ENCODE assay signal across 8 cellular contexts in genomic region chr7:111644595-111644994, GRCh38.
DNase-seq lines count a peak whose midpoint lies in the region; ATAC-seq, FAIRE-seq and TF ChIP-seq lines count a peak whose summit lies in the region.
"Not testable (repeated sequence)": the region's sequence is repeated elsewhere in the genome, so short reads cannot be mapped to it uniquely, and the experiment has no call there.

No MANE protein-coding gene starts in this region.

- FAIRE-seq in HepG2 (lab: Jason Lieb, UNC), result not testable (repeated sequence)

- H3K79me2 ChIP-seq in HepG2 (ENCODE audit: insufficient read depth, low read length), result not testable (repeated sequence)

- POLR2A ChIA-PET in Caco-2 (lab: Charles Lee); HepG2 (lab: Yijun Ruan, JAX): not testable (repeated sequence)

- CTCF ChIA-PET in Caco-2 (lab: Charles Lee); activated naive CD4-positive, alpha-beta T cell treated with anti-CD3 and anti-CD28 coated beads for 36 hours (lab: Charles Lee); HepG2 (lab: Yijun Ruan, JAX; ENCODE audit: low intra/inter-chr PET ratio, low total read pairs): not testable (repeated sequence)

- BruUV-seq in Caco-2 (replicated peaks; lab: Mats Ljungman, UMichigan); HepG2 (replicated peaks; lab: Mats Ljungman, UMichigan): not testable (repeated sequence)

- not testable (repeated sequence) for H3K4me1 Mint-ChIP-seq in Caco-2 (ENCODE audit: low read depth, unreplicated experiment); activated naive CD4-positive, alpha-beta T cell treated with anti-CD3 and anti-CD28 coated beads for 36 hours (ENCODE audit: low read depth); endodermal cell

- H3K4me3 Mint-ChIP-seq in Caco-2 (ENCODE audit: unreplicated experiment); activated naive CD4-positive, alpha-beta T cell treated with anti-CD3 and anti-CD28 coated beads for 36 hours; endodermal cell: not testable (repeated sequence)

- H3K4me1 ChIP-seq in Caco-2; endodermal cell (ENCODE audit: control insufficient read depth, insufficient read depth, low read length); HepG2 (ENCODE audit: insufficient read depth, low read length); testis: not testable (repeated sequence)

- H3K27me3 Mint-ChIP-seq in Caco-2 (ENCODE audit: insufficient read depth, unreplicated experiment); activated naive CD4-positive, alpha-beta T cell treated with anti-CD3 and anti-CD28 coated beads for 36 hours (ENCODE audit: low read depth): not testable (repeated sequence)
- H3K27me3 Mint-ChIP-seq in endodermal cell (ENCODE audit: insufficient read depth), result peaks cover 44% of the 10 kb centered on the region

- H3K9me3 Mint-ChIP-seq in Caco-2 (ENCODE audit: unreplicated experiment) (peaks cover 32% of the 10 kb centered on the region), endodermal cell (peaks cover 37% of the 10 kb centered on the region)
- not testable (repeated sequence) for H3K9me3 Mint-ChIP-seq in activated naive CD4-positive, alpha-beta T cell treated with anti-CD3 and anti-CD28 coated beads for 36 hours

- H3K36me3 Mint-ChIP-seq in Caco-2 (ENCODE audit: insufficient read depth, unreplicated experiment); activated naive CD4-positive, alpha-beta T cell treated with anti-CD3 and anti-CD28 coated beads for 36 hours (ENCODE audit: low read depth); endodermal cell (ENCODE audit: low read depth): not testable (repeated sequence)

- not testable (repeated sequence) for TF ChIP-seq POLR2A in HepG2 (IDR thresholded peaks at IDR 0.05; ENCODE audit: insufficient read depth in 1 of 2, low read depth in 2 of 2, low read length in 2 of 2); testis (IDR thresholded peaks at IDR 0.05)

- not testable (repeated sequence) for H3K4me2 ChIP-seq in HepG2 (ENCODE audit: low read depth, low read length)

- TF ChIP-seq EP300 in HepG2 (IDR thresholded peaks at IDR 0.05; ENCODE audit: low read depth in 2 of 2, low read length in 2 of 2); HepG2 (CRISPR knock-in tag; IDR thresholded peaks at IDR 0.05; ENCODE audit: borderline replicate concordance): not testable (repeated sequence)

- not testable (repeated sequence) for H3K27ac Mint-ChIP-seq in Caco-2 (ENCODE audit: unreplicated experiment); activated naive CD4-positive, alpha-beta T cell treated with anti-CD3 and anti-CD28 coated beads for 36 hours; endodermal cell

- H3K36me3 ChIP-seq in Caco-2 (ENCODE audit: control insufficient read depth, insufficient read depth, low read length); endodermal cell (ENCODE audit: control insufficient read depth, insufficient read depth, low read length); HepG2 (replicated peaks in 1 of 2; ENCODE audit: control insufficient read depth in 1 of 2, insufficient read depth in 2 of 2, low read length in 2 of 2); testis (ENCODE audit: low read depth, missing control alignments): not testable (repeated sequence)

- intact Hi-C loops in Caco-2 (cut with micrococcal nuclease; ENCODE audit: unreplicated experiment), result loop anchor here (2.0 kb wide), 1 partner anchor 90 kb away; no protein-coding TSS in a partner anchor
- intact Hi-C loops in activated naive CD4-positive, alpha-beta T cell treated with anti-CD3 and anti-CD28 coated beads for 36 hours (cut with micrococcal nuclease), result loop anchor here (5.0 kb wide), 1 partner anchor 93 kb away; no protein-coding TSS in a partner anchor
- intact Hi-C loops in HepG2 (cut with micrococcal nuclease; ENCODE audit: unreplicated experiment), result loop anchor here (1.0 kb wide), 1 partner anchor 91 kb away; no protein-coding TSS in a partner anchor
- intact Hi-C loops in testis (cut with DNase I; ENCODE audit: low total_unique reads), result not testable (repeated sequence)

- not testable (repeated sequence) for H3K27ac ChIP-seq in endodermal cell (ENCODE audit: low read depth, low read length); HepG2 (ENCODE audit: extremely low read length, insufficient read depth, low read length); testis

- TF ChIP-seq CTCF in Caco-2 (IDR thresholded peaks at IDR 0.05; ENCODE audit: insufficient read depth in 1 of 2, low read depth in 1 of 2, low read length in 1 of 2, severe bottlenecking in 1 of 2, unreplicated experiment in 1 of 2), result not testable (repeated sequence)
- peak; percentile 12 for TF ChIP-seq CTCF in HFF-Myc (IDR thresholded peaks at IDR 0.05; ENCODE audit: low read depth, low read length, missing control alignments)
- TF ChIP-seq CTCF in endodermal cell (conservative IDR thresholded peaks at IDR 0.05), result peak; percentile 58
- TF ChIP-seq CTCF in HepG2 (CRISPR knock-in tag; IDR thresholded peaks at IDR 0.05), result peak; percentile 29; the same call in 1 of the 2 replicates
- TF ChIP-seq CTCF in testis (IDR thresholded peaks at IDR 0.05), result peak in 1 of 3 experiments; percentile 33

- H2AFZ ChIP-seq in HepG2 (ENCODE audit: low read length), result not testable (repeated sequence)

- 82 to 100% methylated on average over 5 to 12 of the region's 14 CpGs for WGBS in endodermal cell (ENCODE audit: insufficient coverage in 1 of 2, insufficient read length in 1 of 2), 2 experiments
- 61% methylated on average over 10 of the region's 14 CpGs for WGBS in HepG2 (ENCODE audit: low lambda C conversion rate)
- 83 to 93% methylated on average over 14 of the region's 14 CpGs for WGBS in testis, 2 donors

- DNase-seq in Caco-2 (peak; percentile 22 to 38), NCI-H69 (lab: John Stamatoyannopoulos, UW) (peak; percentile 24), SK-MEL-5 (ENCODE audit: low read depth, low spot score) (peak; percentile 71), endodermal cell (peak; percentile 73), testis (peak; percentile 70)
- not testable (repeated sequence) for DNase-seq in HFF-Myc (ENCODE audit: extremely low read depth, low read depth); HepG2 (ENCODE audit: low spot score)
- DNase-seq in activated naive CD4-positive, alpha-beta T cell treated with anti-CD3 and anti-CD28 coated beads for 36 hours, result peak; percentile 13

- not testable (repeated sequence) for H3K27me3 ChIP-seq in Caco-2 (replicated peaks; ENCODE audit: control insufficient read depth, insufficient read depth, low read length); endodermal cell (ENCODE audit: control insufficient read depth, insufficient read depth, low read length, poor library complexity, severe bottlenecking); HepG2 (ENCODE audit: control insufficient read depth in 1 of 2, insufficient read depth in 2 of 2, low read length in 2 of 2); testis

- not testable (repeated sequence) for TF ChIP-seq RAD21 in HepG2 (CRISPR knock-in tag; IDR thresholded peaks at IDR 0.05)

- not testable (repeated sequence) for ATAC-seq in HepG2

- H3K4me3 ChIP-seq in Caco-2 (ENCODE audit: low read depth, low read length); HFF-Myc (replicated peaks; ENCODE audit: low read depth, low read length); endodermal cell (ENCODE audit: low read length); HepG2 (replicated peaks in 1 of 3; ENCODE audit: insufficient read depth in 1 of 3, low read depth in 2 of 3, low read length in 3 of 3); testis: not testable (repeated sequence)

- H4K20me1 ChIP-seq in HepG2 (ENCODE audit: insufficient read depth, low read length), result not testable (repeated sequence)

- in situ Hi-C loops in SK-MEL-5 (cut with HindIII; ENCODE audit: low pct_unique_long_range_greater_than_20kb, low sequenced_read_pairs); HepG2 (cut with HindIII; ENCODE audit: extremely low pct_ligation_motif_present, low pct_unique_long_range_greater_than_20kb): not testable (repeated sequence)

- H3K9me3 ChIP-seq in Caco-2; endodermal cell (ENCODE audit: control insufficient read depth, low read length); HepG2 (ENCODE audit: low read length); testis: not testable (repeated sequence)

- not testable (repeated sequence) for H3K9ac ChIP-seq in endodermal cell (ENCODE audit: extremely low read depth, low read length, poor library complexity, severe bottlenecking); HepG2 (ENCODE audit: insufficient read depth, low read depth, low read length)

TF ChIP-seq in HepG2, 621 proteins besides CTCF, POLR2A, EP300 and RAD21:
- TF ChIP-seq ZBTB33 (CRISPR knock-in tag; IDR thresholded peaks at IDR 0.05) (peak; percentile 70; the same call in 1 of the 2 replicates), STAG1 (CRISPR knock-in tag; IDR thresholded peaks at IDR 0.05) (peak; percentile 31; the same call in 1 of the 2 replicates)
